In genomic region chr14:100545359-100545758, GRCh38 we compare ENCODE assay signal across 1 cellular context.
TF ChIP-seq lines count a peak whose summit lies in the region.

No MANE protein-coding gene starts in this region.

TF ChIP-seq in SK-N-SH, 30 proteins besides CTCF, POLR2A, EP300 and RAD21:
- TF ChIP-seq RXRA (IDR thresholded peaks at IDR 0.05; ENCODE audit: borderline replicate concordance, low read depth) (no peak), RFX5 (IDR thresholded peaks at IDR 0.05; ENCODE audit: low read length) (no peak), NRF1 (IDR thresholded peaks at IDR 0.05; ENCODE audit: low read depth, low read length) (no peak), TAF1 (IDR thresholded peaks at IDR 0.05; ENCODE audit: borderline replicate concordance, low read depth, low read length) (no peak)
